20 cellular contexts compared by ENCODE assay signal in genomic region chr6:18312368-18312767, GRCh38. TPM values are rescaled to one million over a fixed set of nuclear protein-coding genes. Genes with fewer than 3 reads are reported as not detected.
DNase-seq lines count a peak whose midpoint lies in the region; ATAC-seq and TF ChIP-seq lines count a peak whose summit lies in the region.
"Had no signal": no experiment of that assay in that cellular context is flagged by ENCODE, and none has a peak within 500 bp of the region (broad histone marks: within the 10 kb centered on the region; RNA-seq: fewer than 3 reads in every experiment).

No MANE protein-coding gene starts in this region.

- H3K27me3 ChIP-seq in mammary epithelial cell (ENCODE audit: insufficient read depth, low read length) (no peaks in the 10 kb centered on the region), breast epithelium (no peaks in the 10 kb centered on the region), IMR-90 (ENCODE audit: control insufficient read depth, insufficient read depth, low read length) (no peaks in the 10 kb centered on the region), endodermal cell (ENCODE audit: control insufficient read depth, insufficient read depth, low read length, poor library complexity, severe bottlenecking) (peaks cover 42% of the 10 kb centered on the region)
- H3K27me3 ChIP-seq: BLaER1 treated with 17β-estradiol and CSF1 and Interleukin-3, amounts not matched to agents 10 nM and 100 nM had no signal

- H3K79me2 ChIP-seq in mammary epithelial cell (ENCODE audit: insufficient read depth, low read length): no peaks in the 10 kb centered on the region

- CTCF ChIA-PET in mammary epithelial cell (lab: Charles Lee; ENCODE audit: low non-redundant PET): no interaction called here
- CTCF ChIA-PET in IMR-90 (lab: Yijun Ruan, JAX): interaction anchor here (0.6 kb wide), 1 partner anchor 191 kb away, joined by 3 read pairs; no protein-coding TSS in a partner anchor

- peak overlapping the region; percentile 55 for H2BK20ac ChIP-seq in IMR-90 (ENCODE audit: low read depth, low read length)

- intact Hi-C loops in mammary epithelial cell (cut with micrococcal nuclease) (no loop called here), breast epithelium (cut with DNase I; ENCODE audit: low total_unique reads) (no loop called here), IMR-90 (cut with micrococcal nuclease) (no loop called here)

- peak overlapping the region; percentile 9; the same call in 1 of the 2 replicates for H4K91ac ChIP-seq in IMR-90 (ENCODE audit: insufficient read depth, low read depth, low read length)

- DNase-seq in mammary epithelial cell (no peak), breast epithelium (ENCODE audit: low spot score in 2 of 2) (no peak), IMR-90 (no peak), endodermal cell (peak; percentile 57), NCI-H1694 treated with DMSO at 0.1 percent for 48 hours (lab: John Stamatoyannopoulos, UW) (no peak)
- DNase-seq in activated CD8-positive, alpha-beta memory T cell treated with anti-CD3 and anti-CD28 coated beads, Interleukin-2, amount 50 U/mL, for 4 hours: no peak
- no peak for DNase-seq in activated CD4-positive, CD25-positive, alpha-beta regulatory T cell (lab: John Stamatoyannopoulos, UW)
- DNase-seq: 8988T; CD8-positive, alpha-beta memory T cell; COR-L47; DMS 273 treated with DMSO at 0.1 percent for 48 hours; DMS53; DND-41; EL had no signal

- no peak for TF ChIP-seq CTCF in mammary epithelial cell (conservative IDR thresholded peaks at IDR 0.05 in 1 of 2, IDR thresholded peaks at IDR 0.05 in 1 of 2; ENCODE audit: extremely low read depth in 1 of 2, insufficient read depth in 1 of 2, low read depth in 1 of 2, low read length in 2 of 2)
- no peak for TF ChIP-seq CTCF in breast epithelium (IDR thresholded peaks at IDR 0.05)
- TF ChIP-seq CTCF in IMR-90 (conservative IDR thresholded peaks at IDR 0.05; ENCODE audit: low read depth, low read length): no peak
- TF ChIP-seq CTCF in endodermal cell (conservative IDR thresholded peaks at IDR 0.05): no peak

- no peaks in the 10 kb centered on the region for H4K20me1 ChIP-seq in mammary epithelial cell (ENCODE audit: insufficient read depth, low read length)
- H4K20me1 ChIP-seq in IMR-90 (ENCODE audit: insufficient read depth, low read length): no peaks in the 10 kb centered on the region
- H4K20me1 ChIP-seq: BLaER1 treated with 17β-estradiol and CSF1 and Interleukin-3, amounts not matched to agents 10 nM and 100 nM had no signal

- no peak overlapping the region for H2BK5ac ChIP-seq in IMR-90 (ENCODE audit: low read depth, low read length, poor library complexity, severe bottlenecking)

- no peaks in the 10 kb centered on the region for H3K36me3 ChIP-seq in mammary epithelial cell (ENCODE audit: insufficient read depth, low read length)
- no peaks in the 10 kb centered on the region for H3K36me3 ChIP-seq in breast epithelium
- no peaks in the 10 kb centered on the region for H3K36me3 ChIP-seq in IMR-90 (ENCODE audit: control insufficient read depth, insufficient read depth, low read length)
- no peaks in the 10 kb centered on the region for H3K36me3 ChIP-seq in endodermal cell (ENCODE audit: control insufficient read depth, insufficient read depth, low read length)
- H3K36me3 ChIP-seq: BLaER1 treated with 17β-estradiol and CSF1 and Interleukin-3, amounts not matched to agents 10 nM and 100 nM had no signal

- H3K4me1 ChIP-seq in mammary epithelial cell (ENCODE audit: insufficient read depth, low read length): peaks cover 10% of the 10 kb centered on the region
- H3K4me1 ChIP-seq in breast epithelium: no peaks in the 10 kb centered on the region
- peaks cover 13% of the 10 kb centered on the region for H3K4me1 ChIP-seq in IMR-90 (ENCODE audit: control insufficient read depth, insufficient read depth, low read length)
- H3K4me1 ChIP-seq in endodermal cell (ENCODE audit: control insufficient read depth, insufficient read depth, low read length): peaks cover 2% of the 10 kb centered on the region

- no peak overlapping the region for H3K18ac ChIP-seq in IMR-90 (ENCODE audit: low read depth, low read length)

- H3K27ac ChIP-seq in mammary epithelial cell (ENCODE audit: insufficient read depth, low read depth, low read length): no peak overlapping the region
- no peak overlapping the region for H3K27ac ChIP-seq in breast epithelium
- no peak overlapping the region for H3K27ac ChIP-seq in IMR-90 (ENCODE audit: insufficient read depth, low read length)
- H3K27ac ChIP-seq in endodermal cell (ENCODE audit: low read depth, low read length): no peak overlapping the region
- H3K27ac ChIP-seq: BLaER1 treated with 17β-estradiol and CSF1 and Interleukin-3, amounts not matched to agents 10 nM and 100 nM had no signal

- peaks cover 51% of the 10 kb centered on the region for H3K27me3 Mint-ChIP-seq in endodermal cell (ENCODE audit: insufficient read depth)

- peak overlapping the region; percentile 20; the same call in 1 of the 2 replicates for H2BK120ac ChIP-seq in IMR-90 (ENCODE audit: low read depth, low read length)

- H3K9me3 ChIP-seq in mammary epithelial cell (replicated peaks; ENCODE audit: insufficient read depth, low read length): no peaks in the 10 kb centered on the region
- no peaks in the 10 kb centered on the region for H3K9me3 ChIP-seq in breast epithelium
- peaks cover 2% of the 10 kb centered on the region; the same call in 1 of the 2 replicates for H3K9me3 ChIP-seq in IMR-90 (ENCODE audit: control insufficient read depth, insufficient read depth, low read length)
- H3K9me3 ChIP-seq in endodermal cell (ENCODE audit: control insufficient read depth, low read length): peaks cover 23% of the 10 kb centered on the region

- H4K5ac ChIP-seq in IMR-90 (ENCODE audit: low read depth, low read length): no peak overlapping the region; the same call in 1 of the 2 replicates

- no peaks in the 10 kb centered on the region; the same call in 1 of the 2 replicates for H3K9me1 ChIP-seq in IMR-90 (ENCODE audit: insufficient read depth, low read length)

- H3K4me2 ChIP-seq in mammary epithelial cell (ENCODE audit: insufficient read depth, low read depth, low read length) (no peak overlapping the region), IMR-90 (ENCODE audit: low read depth, low read length) (no peak overlapping the region)
- H3K4me2 ChIP-seq: BLaER1 treated with 17β-estradiol and CSF1 and Interleukin-3, amounts not matched to agents 10 nM and 100 nM had no signal

- H2AK9ac ChIP-seq in IMR-90 (replicated peaks; ENCODE audit: low read depth, low read length, poor library complexity): no peak overlapping the region

- no peaks in the 10 kb centered on the region for H3K79me1 ChIP-seq in IMR-90 (ENCODE audit: low read depth in 1 of 2, low read length in 2 of 2)

- H3K23ac ChIP-seq in IMR-90 (ENCODE audit: low read depth, low read length): no peak overlapping the region

- no peak overlapping the region for H3K4me3 Mint-ChIP-seq in endodermal cell
- H3K4me3 Mint-ChIP-seq: B cell; CD8-positive, alpha-beta memory T cell had no signal

- H2AFZ ChIP-seq in mammary epithelial cell (ENCODE audit: low read depth, low read length): peak overlapping the region; percentile 1
- H2AFZ ChIP-seq in IMR-90 (replicated peaks; ENCODE audit: low read length, poor library complexity): no peak overlapping the region

- H2AK5ac ChIP-seq in IMR-90 (ENCODE audit: low read depth, low read length): no peak overlapping the region

- H3K9ac ChIP-seq in mammary epithelial cell (ENCODE audit: insufficient read depth, low read length) (no peak overlapping the region), IMR-90 (ENCODE audit: low read depth, low read length) (no peak overlapping the region), endodermal cell (ENCODE audit: extremely low read depth, low read length, poor library complexity, severe bottlenecking) (no peak overlapping the region)
- H3K9ac ChIP-seq: BLaER1 treated with 17β-estradiol and CSF1 and Interleukin-3, amounts not matched to agents 10 nM and 100 nM had no signal

- no peak overlapping the region for H3K4me3 ChIP-seq in mammary epithelial cell (replicated peaks in 1 of 3; ENCODE audit: insufficient read depth in 1 of 3, low read depth in 2 of 3, low read length in 3 of 3)
- no peak overlapping the region for H3K4me3 ChIP-seq in breast epithelium
- H3K4me3 ChIP-seq in IMR-90 (ENCODE audit: insufficient read depth, low read depth, low read length): no peak overlapping the region
- H3K4me3 ChIP-seq in endodermal cell (ENCODE audit: low read length): no peak overlapping the region
- H3K4me3 ChIP-seq: BLaER1 treated with 17β-estradiol and CSF1 and Interleukin-3, amounts not matched to agents 10 nM and 100 nM; GM12878 had no signal

- no peak overlapping the region for H3K14ac ChIP-seq in IMR-90 (replicated peaks; ENCODE audit: low read depth, low read length)

- in situ Hi-C loops in mammary epithelial cell (cut with MboI; ENCODE audit: low sequenced_read_pairs in 2 of 2): no loop called here
- in situ Hi-C loops in IMR-90 (cut with MboI; ENCODE audit: low sequenced_read_pairs): no loop called here

- TF ChIP-seq POLR2A in breast epithelium (IDR thresholded peaks at IDR 0.05) (no peak), IMR-90 (IDR thresholded peaks at IDR 0.05; ENCODE audit: low read depth, low read length) (no peak)

- BruUV-seq in mammary epithelial cell (replicated peaks; lab: Mats Ljungman, UMichigan) (no TSS peak), IMR-90 (replicated peaks; lab: Mats Ljungman, UMichigan) (no TSS peak)

- no peak overlapping the region for H3K27ac Mint-ChIP-seq in endodermal cell
- H3K27ac Mint-ChIP-seq: B cell; CD8-positive, alpha-beta memory T cell had no signal

- dilution Hi-C loops in mammary epithelial cell (cut with HindIII; ENCODE audit: low sequenced_read_pairs): no loop called here
- dilution Hi-C loops in IMR-90 (cut with HindIII; ENCODE audit: low sequenced_read_pairs, unreplicated experiment): no loop called here

- POLR2A ChIA-PET in IMR-90 (lab: Charles Lee; ENCODE audit: unreplicated experiment): no interaction called here

- H3K56ac ChIP-seq in IMR-90 (ENCODE audit: extremely low read depth, insufficient read depth, low read length): no peak overlapping the region

- peaks cover 19% of the 10 kb centered on the region for H3K4me1 Mint-ChIP-seq in endodermal cell
- H3K4me1 Mint-ChIP-seq: B cell; CD8-positive, alpha-beta memory T cell had no signal

- peaks cover 22% of the 10 kb centered on the region for H3K9me3 Mint-ChIP-seq in endodermal cell

- TF ChIP-seq RAD21 in IMR-90 (IDR thresholded peaks at IDR 0.05; ENCODE audit: low read length): no peak

- no peak overlapping the region for H3K4ac ChIP-seq in IMR-90 (ENCODE audit: low read depth, low read length)

- H3K36me3 Mint-ChIP-seq in endodermal cell (ENCODE audit: low read depth): no peaks in the 10 kb centered on the region

- peak overlapping the region; percentile 3; the same call in 1 of the 3 replicates for H2BK15ac ChIP-seq in IMR-90 (ENCODE audit: low read depth, low read length)

- H4K8ac ChIP-seq in IMR-90 (ENCODE audit: low read depth in 2 of 2, low read length in 2 of 2): 0 out of 4 replicates have a peak overlapping the region, but pooled peaks of 1 of the 2 experiments have one; percentile 2

- ATAC-seq in IMR-90 (ENCODE audit: low read depth): no peak
- ATAC-seq in HG03342 (IDR thresholded peaks at IDR 0.05; ENCODE audit: unreplicated experiment): no peak
- ATAC-seq: GM12878, HCT116, HepG2 had no signal

RNA-seq across cellular contexts. Expression of gene DEK, which starts 48.0 kb away (rescaled TPM):
- total RNA-seq in mammary epithelial cell: 100 to 1,000 TPM in 1 of 2 donors, 10 to 100 TPM in 1; 34.5 to 103 TPM
- 48.1 TPM for polyA plus RNA-seq in mammary epithelial cell
- 11.0 TPM for polyA minus RNA-seq in mammary epithelial cell
- total RNA-seq in breast epithelium: 100 to 1,000 TPM; 107 to 162 (median 125) TPM
- 33.5 and 82.8 TPM in 2 replicates for total RNA-seq in IMR-90 (2012; rRNA removed)
- 37.1 and 37.4 TPM in 2 replicates for polyA plus RNA-seq in IMR-90 (2012; rRNA removed)
- 9.5 and 16.0 TPM in 2 replicates for polyA plus RNA-seq in IMR-90 (2012; cell fraction: cytosol; rRNA removed)
- 5.2 and 18.1 TPM in 2 replicates for polyA plus RNA-seq in IMR-90 (2012; cell fraction: nucleus; rRNA removed; ENCODE audit: low replicate concordance)
- 100 to 1,000 TPM; 139 to 171 TPM for total RNA-seq in endodermal cell
- polyA plus RNA-seq in endodermal cell (2013, experiment 1 of 2): 179 TPM
- 187 TPM for polyA plus RNA-seq in endodermal cell (2013, experiment 2 of 2)
